ENCODE assay signal across 17 cellular contexts in the genomic region with DNA sequence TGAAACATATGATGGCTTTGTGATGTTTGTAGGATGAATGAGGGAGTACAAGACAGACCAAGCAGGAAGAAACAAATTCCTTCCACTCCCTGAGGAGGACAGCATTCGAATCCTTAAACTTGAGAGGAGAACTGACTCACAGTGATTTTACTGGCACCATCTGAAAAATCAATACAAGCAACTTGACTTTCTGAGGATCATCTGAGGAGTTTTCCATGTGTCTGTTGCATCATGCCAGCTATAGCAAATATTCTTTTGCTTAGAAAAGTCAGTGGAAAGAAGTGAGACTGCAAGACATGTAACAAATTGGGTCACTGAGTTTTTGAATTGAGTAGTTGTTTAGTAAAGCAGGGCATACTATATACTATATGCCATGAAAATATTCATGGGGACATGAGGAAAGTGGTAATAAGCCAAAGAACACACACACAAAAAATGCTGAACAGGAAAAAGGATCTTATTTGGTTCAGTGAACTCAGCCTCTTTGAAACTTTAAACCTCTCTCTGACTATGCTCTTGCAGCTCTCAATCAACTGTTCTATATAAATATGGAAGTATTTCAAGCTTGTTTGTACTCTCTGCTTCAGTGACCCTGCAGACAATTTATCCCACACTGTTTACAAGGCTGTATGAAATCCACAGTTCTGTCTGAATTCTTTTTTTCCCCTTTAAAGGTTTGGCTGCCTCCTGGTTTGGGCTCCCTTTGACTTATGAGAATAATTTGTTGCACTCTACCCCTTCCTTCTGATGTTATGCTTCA. TPM values are rescaled to one million over a fixed set of nuclear protein-coding genes. Genes with fewer than 3 reads are reported as not detected.
A peak's percentile ranks its signal among the peaks of the same experiment; 100 is the strongest.
DNase-seq lines count a peak whose midpoint lies in the region; ATAC-seq and TF ChIP-seq lines count a peak whose summit lies in the region.
"Had no signal": no experiment of that assay in that cellular context is flagged by ENCODE, and none has a peak within 500 bp of the region (broad histone marks: within the 10 kb centered on the region; RNA-seq: fewer than 3 reads in every experiment).

No MANE protein-coding gene starts in this region.

- no peak for TF ChIP-seq POLR2A in lower leg skin (IDR thresholded peaks at IDR 0.05)

- no peak for ATAC-seq in GM18858 (IDR thresholded peaks at IDR 0.05; ENCODE audit: unreplicated experiment)

- TF ChIP-seq CTCF in lower leg skin (IDR thresholded peaks at IDR 0.05): no peak

- no peaks in the 10 kb centered on the region for H3K9me3 ChIP-seq in adipocyte (ENCODE audit: control insufficient read depth, low read length)
- H3K9me3 ChIP-seq: SJCRH30 had no signal

- H3K4me3 ChIP-seq in adipocyte (ENCODE audit: low read length) (no peak overlapping the region), lower leg skin (ENCODE audit: low read depth, poor library complexity, severe bottlenecking) (no peak overlapping the region)
- H3K4me3 ChIP-seq: MG63, PC-9, SJCRH30 had no signal

- intact Hi-C loops in lower leg skin (cut with DNase I; ENCODE audit: low total_unique reads): no loop called here

- peak; percentile 58 for DNase-seq in NCI-H510A treated with DMSO at 0.1 percent for 48 hours (lab: John Stamatoyannopoulos, UW)
- DNase-seq in NCI-H510A (lab: John Stamatoyannopoulos, UW): no peak
- peak; percentile 74 for DNase-seq in adipocyte (ENCODE audit: low read depth)
- DNase-seq in kidney tubule cell (ENCODE audit: low spot score): peak; percentile 14
- DNase-seq in stromal cell of bone marrow (ENCODE audit: low read depth): peak; percentile 53
- DNase-seq in lower leg skin (ENCODE audit: low spot score in 2 of 2): no peak
- no peak for DNase-seq in AG08396 (ENCODE audit: low spot score)
- DNase-seq: 8988T, H9, MG63, NCI-H1092 treated with DMSO at 0.1 percent for 48 hours, NCI-H2107, NCI-H345, NCI-H69, PC-9, SJCRH30 had no signal

- no peak overlapping the region for H3K9ac ChIP-seq in adipocyte (ENCODE audit: low read length)

- no peaks in the 10 kb centered on the region for H3K36me3 ChIP-seq in adipocyte (ENCODE audit: control insufficient read depth, insufficient read depth, low read length, severe bottlenecking)
- H3K36me3 ChIP-seq: MG63, SJCRH30 had no signal

- WGBS in lower leg skin, 2 donors: 50 to 69% methylated on average over 1 of the region's 1 CpG

- H3K4me1 ChIP-seq in adipocyte (ENCODE audit: control insufficient read depth, insufficient read depth, low read length): peaks cover 16% of the 10 kb centered on the region

- H3K27me3 ChIP-seq in adipocyte (replicated peaks; ENCODE audit: control insufficient read depth, insufficient read depth, low read length): no peaks in the 10 kb centered on the region
- H3K27me3 ChIP-seq: MG63, SJCRH30 had no signal

RNA-seq across cellular contexts. Expression of gene SERTM1, which starts 35.5 kb away (rescaled TPM):
- total RNA-seq in lower leg skin: not detected
- total RNA-seq: PC-9 had no signal

Comparison
In these comparisons a context has a peak if more than half of its experiments do, and no peak if none do; other contexts are left out.
1. DNase-seq: peak in NCI-H510A treated with DMSO at 0.1 percent for 48 hours (single experiment), adipocyte (single experiment), kidney tubule cell (single experiment) and stromal cell of bone marrow (single experiment); none in NCI-H510A (single experiment), lower leg skin (0 of 2) and AG08396 (single experiment).